33 cellular contexts compared by ENCODE assay signal in genomic region chr5:167786871-167787568, GRCh38.
"Had no signal": no experiment of that assay in that cellular context is flagged by ENCODE, and none has a peak within 500 bp of the region (broad histone marks: within the 10 kb centered on the region; RNA-seq: fewer than 3 reads in every experiment).

No MANE protein-coding gene starts in this region.

- H3K4me3 ChIP-seq: ascending aorta, coronary artery, dorsolateral prefrontal cortex, ovary, right lobe of liver, skin epidermis, thoracic aorta had no signal

- H3K9me3 ChIP-seq: ascending aorta, neutrophil, ovary, right lobe of liver, thoracic aorta had no signal

- H3K4me3 Mint-ChIP-seq: activated CD8-positive, alpha-beta T cell treated with anti-CD3 and anti-CD28 coated beads for 36 hours; activated naive CD8-positive, alpha-beta T cell; immature natural killer cell; mesothelial cell of epicardium; naive B cell; nephron progenitor cell; stimulated activated effector memory CD8-positive, alpha-beta T cell treated with anti-CD3 and anti-CD28 coated beads, Interleukin-12 subunit alpha, Interleukin-12 subunit beta, amount 100 ng/mL, for 72 hours; stimulated activated naive CD8-positive, alpha-beta T cell treated with anti-CD3 and anti-CD28 coated beads, Interleukin-15, Interleukin-2, amounts not matched to agents 100 ng/mL and 50 ng/mL, for 24 hours had no signal

- H3K27ac Mint-ChIP-seq: activated CD8-positive, alpha-beta T cell treated with anti-CD3 and anti-CD28 coated beads for 36 hours; activated naive CD8-positive, alpha-beta T cell; activated T-helper 2 cell treated with anti-CD3 and anti-CD28 coated beads, Interferon-gamma antibody, Interleukin-2, Interleukin-4, amounts not matched to agents 10 μg/mL and 5 μg/mL and 100 μg/mL, durations not matched to agents 14 hours and 24 hours and 36 hours; immature natural killer cell; mesothelial cell of epicardium; naive B cell; progenitor cell of endocrine pancreas; stimulated activated effector memory CD8-positive, alpha-beta T cell treated with anti-CD3 and anti-CD28 coated beads, Interleukin-12 subunit alpha, Interleukin-12 subunit beta, amount 100 ng/mL, for 72 hours; stimulated activated naive CD8-positive, alpha-beta T cell treated with anti-CD3 and anti-CD28 coated beads, Interleukin-15, Interleukin-2, amounts not matched to agents 100 ng/mL and 50 ng/mL, for 24 hours had no signal

- H3K4me1 Mint-ChIP-seq: immature natural killer cell; naive B cell; stimulated activated effector memory CD8-positive, alpha-beta T cell treated with anti-CD3 and anti-CD28 coated beads, Interleukin-12 subunit alpha, Interleukin-12 subunit beta, amount 100 ng/mL, for 72 hours had no signal

- H3K27ac ChIP-seq: brain microvascular endothelial cell, dorsolateral prefrontal cortex, ovary, right lobe of liver, WERI-Rb-1 had no signal

- H3K9me3 Mint-ChIP-seq: activated CD8-positive, alpha-beta T cell treated with anti-CD3 and anti-CD28 coated beads for 36 hours; activated T-helper 2 cell treated with anti-CD3 and anti-CD28 coated beads, Interferon-gamma antibody, Interleukin-2, Interleukin-4, amounts not matched to agents 10 μg/mL and 5 μg/mL and 100 μg/mL, durations not matched to agents 14 hours and 24 hours and 36 hours; nephron progenitor cell had no signal

- H3K27me3 Mint-ChIP-seq: activated CD8-positive, alpha-beta T cell treated with anti-CD3 and anti-CD28 coated beads for 36 hours; activated naive CD8-positive, alpha-beta T cell; naive B cell; progenitor cell of endocrine pancreas; stimulated activated naive CD8-positive, alpha-beta T cell treated with anti-CD3 and anti-CD28 coated beads, Interleukin-15, Interleukin-2, amounts not matched to agents 100 ng/mL and 50 ng/mL, for 24 hours had no signal

- H3K36me3 Mint-ChIP-seq: activated naive CD8-positive, alpha-beta T cell; immature natural killer cell; mesothelial cell of epicardium; naive B cell; stimulated activated effector memory CD8-positive, alpha-beta T cell treated with anti-CD3 and anti-CD28 coated beads, Interleukin-12 subunit alpha, Interleukin-12 subunit beta, amount 100 ng/mL, for 72 hours had no signal

- H3K36me3 ChIP-seq: ascending aorta, brain microvascular endothelial cell, neutrophil, ovary, right lobe of liver, thoracic aorta, WERI-Rb-1 had no signal

- DNase-seq: activated CD4-positive, alpha-beta T cell treated with anti-CD3 and anti-CD28 coated beads for 48 hours; activated CD8-positive, alpha-beta T cell treated with anti-CD3 and anti-CD28 coated beads for 36 hours; activated naive CD4-positive, alpha-beta T cell; activated T-cell treated with anti-CD3 and anti-CD28 coated beads, Interleukin-2, amount 50 U/mL, for 48 hours; brain microvascular endothelial cell; dorsolateral prefrontal cortex; effector memory CD4-positive, alpha-beta T cell; erythroblast; foreskin fibroblast; head of caudate nucleus; hypothalamus; immature natural killer cell; kidney; left colon; naive B cell; nephron progenitor cell; ovary; right lobe of liver; stimulated activated CD4-positive, alpha-beta T cell treated with anti-CD3 and anti-CD28 coated beads, Interleukin-4, amount 100 ng/mL, for 24 hours; T1000; trophoblast cell; WERI-Rb-1 had no signal

- H3K4me1 ChIP-seq: ascending aorta, right lobe of liver had no signal

- H3K27me3 ChIP-seq: ascending aorta, brain microvascular endothelial cell, neutrophil, ovary, right lobe of liver had no signal
